10 cellular contexts compared by ENCODE assay signal in genomic region chr3:9028134-9028533, GRCh38.
A peak's percentile ranks its signal among the peaks of the same experiment; 100 is the strongest.
DNase-seq lines count a peak whose midpoint lies in the region; ATAC-seq and TF ChIP-seq lines count a peak whose summit lies in the region.
"Had no signal": no experiment of that assay in that cellular context is flagged by ENCODE, and none has a peak within 500 bp of the region (broad histone marks: within the 10 kb centered on the region; RNA-seq: fewer than 3 reads in every experiment).

No MANE protein-coding gene starts in this region.

- TF ChIP-seq POLR2A in heart left ventricle (IDR thresholded peaks at IDR 0.05) = no peak

- intact Hi-C loops in heart left ventricle (cut with DNase I) = no loop called here

- no peak for TF ChIP-seq CTCF in heart left ventricle (IDR thresholded peaks at IDR 0.05)

- H3K4me3 ChIP-seq in SJSA1 = no peak overlapping the region
- no peak overlapping the region for H3K4me3 ChIP-seq in heart left ventricle
- H3K4me3 ChIP-seq in rectal smooth muscle tissue (ENCODE audit: low read length) = no peak overlapping the region
- H3K4me3 ChIP-seq: SK-N-MC had no signal

- 14 to 30% (median 19%) methylated on average over 5 of the region's 5 CpGs for WGBS in heart left ventricle, 4 donors

- H3K27me3 ChIP-seq in SJSA1 (replicated peaks) (no peaks in the 10 kb centered on the region), heart left ventricle (no peaks in the 10 kb centered on the region), rectal smooth muscle tissue (ENCODE audit: control insufficient read depth, insufficient read depth, low read length) (no peaks in the 10 kb centered on the region)

- peak; percentile 25 for DNase-seq in Daoy (ENCODE audit: low read depth)
- peak; percentile 6 to 47 for DNase-seq in SJSA1 (ENCODE audit: low read depth in 1 of 2, low spot score in 2 of 2)
- DNase-seq in heart left ventricle = peak; percentile 90 to 96 (median 93)
- no peak for DNase-seq in NCI-H2227 treated with DMSO at 0.1 percent for 48 hours (lab: John Stamatoyannopoulos, UW)
- no peak for DNase-seq in SW480 (ENCODE audit: low spot score)
- DNase-seq: activated naive CD8-positive, alpha-beta T cell treated with anti-CD3 and anti-CD28 coated beads, Interleukin-2, amount 10 ng/mL, durations not matched to agents 7 days and 5 days had no signal

- H3K36me3 ChIP-seq in SJSA1 (no peaks in the 10 kb centered on the region), heart left ventricle (peaks cover 0 to 11% (median 0%) of the 10 kb centered on the region in 9 donors), rectal smooth muscle tissue (ENCODE audit: control insufficient read depth, insufficient read depth, low read length) (no peaks in the 10 kb centered on the region)

- H3K9ac ChIP-seq in rectal smooth muscle tissue (ENCODE audit: low read length) = no peak overlapping the region

- no peaks in the 10 kb centered on the region for H3K9me3 ChIP-seq in SJSA1 (replicated peaks)
- no peaks in the 10 kb centered on the region for H3K9me3 ChIP-seq in heart left ventricle

- no peak overlapping the region for H3K27ac ChIP-seq in SJSA1
- H3K27ac ChIP-seq in heart left ventricle = peak overlapping the region in 7 of 12 donors; percentile 16 to 56 (median 35)
- peak overlapping the region; percentile 1 for H3K27ac ChIP-seq in rectal smooth muscle tissue (ENCODE audit: low read depth, low read length)
- H3K27ac ChIP-seq: SK-N-MC had no signal

- H3K4me1 ChIP-seq in SJSA1 (replicated peaks) = no peaks in the 10 kb centered on the region
- peaks cover 3 to 22% (median 15%) of the 10 kb centered on the region in 12 donors for H3K4me1 ChIP-seq in heart left ventricle
- H3K4me1 ChIP-seq in rectal smooth muscle tissue (ENCODE audit: control insufficient read depth, insufficient read depth, low read length) = peaks cover 11% of the 10 kb centered on the region

- ATAC-seq in heart left ventricle (peak; percentile 90 to 98 (median 96)), GM18511 (IDR thresholded peaks at IDR 0.05; ENCODE audit: unreplicated experiment) (no peak), GM19452 (IDR thresholded peaks at IDR 0.05; ENCODE audit: unreplicated experiment) (no peak)

Comparison
In these comparisons a context has a peak if more than half of its experiments do, and no peak if none do; other contexts are left out.
1. DNase-seq: peak in Daoy (single experiment), SJSA1 (2 of 2) and heart left ventricle (5 of 5); none in NCI-H2227 treated with DMSO at 0.1 percent for 48 hours (single experiment) and SW480 (single experiment).
2. ATAC-seq: peak in heart left ventricle (4 of 4); none in GM18511 (single experiment) and GM19452 (single experiment).